Comparison of ENCODE assay signal across 11 cellular contexts in genomic region chr2:174631009-174631981, GRCh38. TPM values are rescaled to one million over a fixed set of nuclear protein-coding genes. Genes with fewer than 3 reads are reported as not detected.
A peak's percentile ranks its signal among the peaks of the same experiment; 100 is the strongest.
DNase-seq lines count a peak whose midpoint lies in the region; ATAC-seq and TF ChIP-seq lines count a peak whose summit lies in the region.
"Had no signal": no experiment of that assay in that cellular context is flagged by ENCODE, and none has a peak within 500 bp of the region (broad histone marks: within the 10 kb centered on the region; RNA-seq: fewer than 3 reads in every experiment).

No MANE protein-coding gene starts in this region.

- peak overlapping the region; percentile 88 for H3K4me3 Mint-ChIP-seq in stimulated activated naive CD8-positive, alpha-beta T cell treated with anti-CD3 and anti-CD28 coated beads, Interleukin-15, Interleukin-2, amounts not matched to agents 100 ng/mL and 50 ng/mL, for 24 hours
- H3K4me3 Mint-ChIP-seq in activated CD8-positive, alpha-beta T cell treated with anti-CD3 and anti-CD28 coated beads for 36 hours: peak overlapping the region; percentile 85

- CTCF ChIA-PET in activated CD8-positive, alpha-beta T cell treated with anti-CD3 and anti-CD28 coated beads for 36 hours (lab: Charles Lee): interaction anchor here (1.0 to 2.0 kb wide), 4 partner anchors 19 to 55 kb away, joined by 3 to 6 read pairs (median 4); no protein-coding TSS in a partner anchor

- peaks cover 73% of the 10 kb centered on the region for H3K36me3 Mint-ChIP-seq in stimulated activated naive CD8-positive, alpha-beta T cell treated with anti-CD3 and anti-CD28 coated beads, Interleukin-15, Interleukin-2, amounts not matched to agents 100 ng/mL and 50 ng/mL, for 24 hours (ENCODE audit: low read depth)
- peaks cover 67% of the 10 kb centered on the region for H3K36me3 Mint-ChIP-seq in activated CD8-positive, alpha-beta T cell treated with anti-CD3 and anti-CD28 coated beads for 36 hours (ENCODE audit: low read depth)

- intact Hi-C loops in activated CD8-positive, alpha-beta T cell treated with anti-CD3 and anti-CD28 coated beads for 36 hours (cut with micrococcal nuclease): loop anchor here (2.0 kb wide), 1 partner anchor 14 kb away; no protein-coding TSS in a partner anchor

- peak overlapping the region; percentile 95 for H3K27ac Mint-ChIP-seq in stimulated activated naive CD8-positive, alpha-beta T cell treated with anti-CD3 and anti-CD28 coated beads, Interleukin-15, Interleukin-2, amounts not matched to agents 100 ng/mL and 50 ng/mL, for 24 hours
- peak overlapping the region; percentile 99 for H3K27ac Mint-ChIP-seq in activated CD8-positive, alpha-beta T cell treated with anti-CD3 and anti-CD28 coated beads for 36 hours

- peaks cover 84% of the 10 kb centered on the region for H3K4me1 Mint-ChIP-seq in stimulated activated naive CD8-positive, alpha-beta T cell treated with anti-CD3 and anti-CD28 coated beads, Interleukin-15, Interleukin-2, amounts not matched to agents 100 ng/mL and 50 ng/mL, for 24 hours (ENCODE audit: low read depth)
- H3K4me1 Mint-ChIP-seq in activated CD8-positive, alpha-beta T cell treated with anti-CD3 and anti-CD28 coated beads for 36 hours (ENCODE audit: low read depth): peaks cover 63% of the 10 kb centered on the region

- H3K9me3 Mint-ChIP-seq in stimulated activated naive CD8-positive, alpha-beta T cell treated with anti-CD3 and anti-CD28 coated beads, Interleukin-15, Interleukin-2, amounts not matched to agents 100 ng/mL and 50 ng/mL, for 24 hours: no peaks in the 10 kb centered on the region
- H3K9me3 Mint-ChIP-seq in activated CD8-positive, alpha-beta T cell treated with anti-CD3 and anti-CD28 coated beads for 36 hours: no peaks in the 10 kb centered on the region

- no peak overlapping the region for H3K27ac ChIP-seq in substantia nigra (ENCODE audit: low read depth, low read length, poor library complexity, severe bottlenecking)

- H3K27me3 Mint-ChIP-seq in stimulated activated naive CD8-positive, alpha-beta T cell treated with anti-CD3 and anti-CD28 coated beads, Interleukin-15, Interleukin-2, amounts not matched to agents 100 ng/mL and 50 ng/mL, for 24 hours: no peaks in the 10 kb centered on the region
- no peaks in the 10 kb centered on the region for H3K27me3 Mint-ChIP-seq in activated CD8-positive, alpha-beta T cell treated with anti-CD3 and anti-CD28 coated beads for 36 hours

- DNase-seq in stimulated activated naive CD8-positive, alpha-beta T cell treated with anti-CD3 and anti-CD28 coated beads, Interleukin-15, Interleukin-2, amounts not matched to agents 100 U/mL and 50 U/mL, for 24 hours: no peak
- DNase-seq in activated CD8-positive, alpha-beta T cell treated with anti-CD3 and anti-CD28 coated beads for 36 hours: no peak
- peak; percentile 94 for DNase-seq in iris pigment epithelial cell (ENCODE audit: low read depth)
- DNase-seq in DMS153 (lab: John Stamatoyannopoulos, UW): no peak
- no peak for DNase-seq in NOMO-1 treated with dmso at 0.1 percent for 144 hours (lab: John Stamatoyannopoulos, UW; ENCODE audit: unreplicated experiment)
- DNase-seq in substantia nigra (lab: John Stamatoyannopoulos, UW): no peak
- DNase-seq: anterior cingulate cortex, hippocampal formation, retina had no signal

- no peak for TF ChIP-seq CTCF in activated CD8-positive, alpha-beta T cell treated with anti-CD3 and anti-CD28 coated beads for 36 hours (IDR thresholded peaks at IDR 0.05)

- POLR2A ChIA-PET in activated CD8-positive, alpha-beta T cell treated with anti-CD3 and anti-CD28 coated beads for 36 hours (lab: Charles Lee): interaction anchor here (1.5 to 14.4 kb wide), 3 partner anchors 20 to 39 kb away, joined by 6 to 283 read pairs (median 198); partner anchors contain the start of gene WIPF1

- no peak for ATAC-seq in stimulated activated naive CD8-positive, alpha-beta T cell treated with anti-CD3 and anti-CD28 coated beads, Interleukin-15, Interleukin-2, amounts not matched to agents 100 U/mL and 50 U/mL, for 24 hours
- ATAC-seq in activated CD8-positive, alpha-beta T cell treated with anti-CD3 and anti-CD28 coated beads for 36 hours: no peak
- no peak for ATAC-seq in GM19035 (IDR thresholded peaks at IDR 0.05; ENCODE audit: unreplicated experiment)

RNA-seq across cellular contexts. Expression of gene WIPF1, which starts 33.7 kb away (rescaled TPM):
- total RNA-seq in activated CD8-positive, alpha-beta T cell treated with anti-CD3 and anti-CD28 coated beads for 36 hours: 100 to 1,000 TPM; 361 to 365 TPM
